12 cellular contexts compared by ENCODE assay signal in the genomic region with DNA sequence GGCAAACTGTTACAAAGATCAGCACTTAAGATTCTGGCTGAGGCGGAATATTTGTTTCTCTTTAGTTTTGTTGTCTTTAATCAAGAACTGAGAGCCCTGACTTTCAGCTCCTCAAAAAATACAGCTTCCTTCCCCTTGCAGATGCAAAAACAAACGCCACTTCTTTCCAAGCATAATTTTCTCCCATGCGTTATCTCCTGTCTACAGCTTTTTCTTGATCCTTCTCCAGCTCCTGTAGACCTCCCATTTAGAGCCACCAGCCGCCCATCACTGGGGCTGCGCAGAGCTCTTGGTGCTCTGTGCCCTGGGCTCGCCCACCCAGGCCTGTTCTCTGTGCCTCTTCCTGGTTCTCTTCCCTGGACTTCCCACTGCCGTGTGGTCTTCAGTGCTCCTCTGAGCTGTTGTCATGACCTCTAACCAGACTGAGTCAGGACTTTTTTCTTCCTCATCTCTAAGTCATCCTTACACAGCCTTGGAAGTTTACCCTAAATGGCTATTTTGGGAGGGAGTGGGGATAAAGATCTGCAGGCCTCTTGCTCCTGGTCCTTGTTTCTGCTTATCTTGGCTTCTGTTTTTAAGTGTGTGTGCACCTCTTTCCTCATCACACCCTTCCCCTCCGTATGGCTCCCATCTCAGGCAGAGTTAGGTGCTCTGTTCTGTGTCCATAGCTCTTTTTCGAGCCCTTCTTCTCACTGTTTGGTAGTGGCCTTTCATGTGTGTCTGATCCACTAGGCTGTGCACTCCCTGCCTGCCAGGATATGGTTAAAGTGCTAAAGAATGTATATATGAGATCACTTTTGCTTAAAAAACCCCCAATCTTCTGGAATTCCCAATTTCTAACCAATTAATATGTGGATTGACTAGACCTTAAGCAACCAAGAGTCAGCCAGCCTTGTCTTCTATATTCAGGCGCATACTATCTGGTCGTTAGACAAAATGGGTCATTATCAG.
DNase-seq lines count a peak whose midpoint lies in the region; ATAC-seq and TF ChIP-seq lines count a peak whose summit lies in the region.
"Had no signal": no experiment of that assay in that cellular context is flagged by ENCODE, and none has a peak within 500 bp of the region (broad histone marks: within the 10 kb centered on the region; RNA-seq: fewer than 3 reads in every experiment).

No MANE protein-coding gene starts in this region.

- peak overlapping the region; percentile 88 for H3K27ac ChIP-seq in ACC112 (ENCODE audit: low read depth, low read length)
- peak overlapping the region; percentile 16 to 45 (median 26) for H3K27ac ChIP-seq in esophagus muscularis mucosa (replicated peaks in 1 of 4)
- H3K27ac ChIP-seq in muscle layer of duodenum (ENCODE audit: low read length): peak overlapping the region; percentile 61
- H3K27ac ChIP-seq: C4-2B had no signal

- H3K27me3 ChIP-seq in ACC112 (ENCODE audit: insufficient read depth, low read length) (no peaks in the 10 kb centered on the region), esophagus muscularis mucosa (no peaks in the 10 kb centered on the region), muscle layer of duodenum (ENCODE audit: low read depth, low read length) (no peaks in the 10 kb centered on the region)

- DNase-seq in M059J (ENCODE audit: low read depth) (peak; percentile 86), esophagus muscularis mucosa (ENCODE audit: extremely low spot score) (no peak), NCI-H2081 (lab: John Stamatoyannopoulos, UW) (no peak), anterior cingulate cortex (lab: John Stamatoyannopoulos, UW) (no peak), HPDE6-E6E7 (ENCODE audit: extremely low spot score) (no peak)
- DNase-seq: activated CD4-positive, CD25-positive, alpha-beta regulatory T cell treated with anti-CD3 and anti-CD28 coated beads, Interleukin-2, amount 50 U/mL, for 72 hours; H9; mammary epithelial cell had no signal

- H2AFZ ChIP-seq in ACC112 (ENCODE audit: low read length, unreplicated experiment): peak overlapping the region; percentile 23

- H3K4me3 ChIP-seq in ACC112 (ENCODE audit: low read depth, low read length) (peak overlapping the region; percentile 7; the same call in 1 of the 2 replicates), esophagus muscularis mucosa (no peak overlapping the region), muscle layer of duodenum (ENCODE audit: low read depth in 1 of 2, low read length in 2 of 2) (no peak overlapping the region)

- no peak for ATAC-seq in HG03469 (IDR thresholded peaks at IDR 0.05; ENCODE audit: unreplicated experiment)

- intact Hi-C loops in esophagus muscularis mucosa (cut with DNase I): no loop called here

- H3K36me3 ChIP-seq in ACC112 (ENCODE audit: insufficient read depth, low read length): no peaks in the 10 kb centered on the region
- H3K36me3 ChIP-seq in esophagus muscularis mucosa: peaks cover 0 to 11% (median 1%) of the 10 kb centered on the region in 4 donors
- peaks cover 0 to 10% of the 10 kb centered on the region in 2 donors for H3K36me3 ChIP-seq in muscle layer of duodenum (ENCODE audit: control insufficient read depth in 1 of 2, insufficient read depth in 2 of 2, low read length in 2 of 2)

- H3K79me2 ChIP-seq in ACC112 (ENCODE audit: control insufficient read depth, insufficient read depth, low read length, unreplicated experiment): no peaks in the 10 kb centered on the region

- TF ChIP-seq CTCF in esophagus muscularis mucosa (IDR thresholded peaks at IDR 0.05): no peak

- TF ChIP-seq POLR2A in esophagus muscularis mucosa (IDR thresholded peaks at IDR 0.05; ENCODE audit: low read depth): no peak

- 75% methylated on average over 11 of the region's 11 CpGs for WGBS in esophagus muscularis mucosa

- H3K9me3 ChIP-seq in esophagus muscularis mucosa: no peaks in the 10 kb centered on the region
- no peaks in the 10 kb centered on the region for H3K9me3 ChIP-seq in muscle layer of duodenum (ENCODE audit: control insufficient read depth in 1 of 2, low read length in 2 of 2)

- TF ChIP-seq EP300 in esophagus muscularis mucosa (IDR thresholded peaks at IDR 0.05): no peak

- peaks cover 42% of the 10 kb centered on the region for H3K4me1 ChIP-seq in ACC112 (ENCODE audit: control insufficient read depth, insufficient read depth, low read length, unreplicated experiment)
- peaks cover 58 to 84% (median 75%) of the 10 kb centered on the region in 4 donors for H3K4me1 ChIP-seq in esophagus muscularis mucosa
- H3K4me1 ChIP-seq in muscle layer of duodenum (ENCODE audit: control insufficient read depth in 1 of 2, insufficient read depth in 2 of 2, low read length in 2 of 2): peaks cover 30 to 73% of the 10 kb centered on the region in 2 donors

Comparison
In these comparisons a context has a peak if more than half of its experiments do, and no peak if none do; other contexts are left out.
1. H3K27ac ChIP-seq: peak in every context shown above with its lines; median percentile 88 in ACC112; 61 in muscle layer of duodenum; 26 in esophagus muscularis mucosa.